3 cellular contexts compared by ENCODE assay signal in the genomic region with DNA sequence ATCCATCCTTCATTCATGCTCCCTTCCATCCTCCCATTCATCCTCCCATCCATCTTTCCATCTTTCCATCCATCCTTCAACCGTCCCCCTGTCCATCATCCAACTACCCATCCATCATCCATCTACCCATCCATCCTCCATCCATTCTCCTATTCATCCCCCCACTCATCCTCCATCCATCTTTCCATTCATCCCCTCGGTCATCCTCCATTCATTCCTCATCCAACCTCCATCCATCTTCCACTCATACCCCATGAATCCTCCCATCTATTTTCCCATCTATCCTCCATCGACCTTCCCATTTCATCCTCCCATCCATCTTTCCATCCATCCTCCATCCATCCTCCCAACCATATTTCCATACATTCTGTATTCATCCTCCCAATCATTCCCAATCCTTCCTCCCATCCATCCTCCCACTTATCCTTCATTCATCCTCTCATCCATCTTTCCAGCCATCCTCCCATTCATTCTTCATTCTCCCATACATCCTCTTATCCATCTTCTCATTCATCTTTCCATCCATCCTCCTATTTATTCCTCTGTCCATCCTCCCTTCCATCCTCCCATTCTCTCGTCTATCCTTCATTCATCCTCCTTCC.
TF ChIP-seq lines count a peak whose summit lies in the region.

No MANE protein-coding gene starts in this region.

TF ChIP-seq in HEK293, 187 proteins besides CTCF, POLR2A, EP300 and RAD21 (continues in another document):
- TF ChIP-seq ZNF416 (tag by site-specific recombination; IDR thresholded peaks at IDR 0.05) (no peak), ZNF514 (tag by site-specific recombination; IDR thresholded peaks at IDR 0.05) (no peak), ZNF701 (tag by site-specific recombination; IDR thresholded peaks at IDR 0.05) (no peak), ZNF366 (tag by site-specific recombination; conservative IDR thresholded peaks at IDR 0.05) (peak; percentile 85), AEBP2 (tag by site-specific recombination; IDR thresholded peaks at IDR 0.05; ENCODE audit: borderline replicate concordance) (0 out of 2 replicates have a peak, but pooled peaks have one; percentile 4), ZNF26 (tag by site-specific recombination; IDR thresholded peaks at IDR 0.05) (no peak), ZBTB17 (tag by site-specific recombination; IDR thresholded peaks at IDR 0.05) (peak; percentile 100), ZNF837 (tag by site-specific recombination; IDR thresholded peaks at IDR 0.05) (no peak), ZNF560 (tag by site-specific recombination; IDR thresholded peaks at IDR 0.05; ENCODE audit: borderline replicate concordance) (no peak), WT1 (tag by site-specific recombination; IDR thresholded peaks at IDR 0.05) (no peak), ZNF140 (tag by site-specific recombination; IDR thresholded peaks at IDR 0.05) (0 out of 2 replicates have a peak, but pooled peaks have one; percentile 3), ZNF221 (tag by site-specific recombination; IDR thresholded peaks at IDR 0.05; ENCODE audit: borderline replicate concordance) (no peak), ZNF501 (tag by site-specific recombination; IDR thresholded peaks at IDR 0.05) (no peak)

TF ChIP-seq in IMR-90, 13 proteins besides CTCF, POLR2A, EP300 and RAD21:
- TF ChIP-seq RCOR1 (IDR thresholded peaks at IDR 0.05; ENCODE audit: insufficient replicate concordance, low read length) (no peak), NFE2L2 (IDR thresholded peaks at IDR 0.05; ENCODE audit: low read depth, low read length) (no peak), CHD1 (IDR thresholded peaks at IDR 0.05; ENCODE audit: low read depth, low read length) (no peak), MAZ (IDR thresholded peaks at IDR 0.05; ENCODE audit: borderline replicate concordance, low read depth, low read length) (no peak), MAFK (IDR thresholded peaks at IDR 0.05; ENCODE audit: low read depth, low read length) (no peak), FOS (IDR thresholded peaks at IDR 0.05; ENCODE audit: low read depth, low read length) (no peak), CEBPB (IDR thresholded peaks at IDR 0.05; ENCODE audit: low read depth, low read length) (no peak), ELK1 (IDR thresholded peaks at IDR 0.05; ENCODE audit: borderline replicate concordance, low read depth, low read length) (no peak), RFX5 (IDR thresholded peaks at IDR 0.05; ENCODE audit: low read depth, low read length) (no peak), SMC3 (IDR thresholded peaks at IDR 0.05; ENCODE audit: low read depth, low read length) (no peak), MXI1 (IDR thresholded peaks at IDR 0.05; ENCODE audit: borderline replicate concordance, low read depth, low read length) (no peak), BHLHE40 (IDR thresholded peaks at IDR 0.05; ENCODE audit: low read depth, low read length) (no peak)
- TF ChIP-seq, protein P1, sequence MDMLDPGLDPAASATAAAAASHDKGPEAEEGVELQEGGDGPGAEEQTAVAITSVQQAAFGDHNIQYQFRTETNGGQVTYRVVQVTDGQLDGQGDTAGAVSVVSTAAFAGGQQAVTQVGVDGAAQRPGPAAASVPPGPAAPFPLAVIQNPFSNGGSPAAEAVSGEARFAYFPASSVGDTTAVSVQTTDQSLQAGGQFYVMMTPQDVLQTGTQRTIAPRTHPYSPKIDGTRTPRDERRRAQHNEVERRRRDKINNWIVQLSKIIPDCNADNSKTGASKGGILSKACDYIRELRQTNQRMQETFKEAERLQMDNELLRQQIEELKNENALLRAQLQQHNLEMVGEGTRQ (IDR thresholded peaks at IDR 0.05; ENCODE audit: low read depth, low read length) = no peak
TF ChIP-seq in IMR-90: peak in this region for 0.

TF ChIP-seq in K562, 482 proteins besides CTCF, POLR2A, EP300 and RAD21:
- TF ChIP-seq ZNF263 (CRISPR knock-in tag; IDR thresholded peaks at IDR 0.05; ENCODE audit: borderline replicate concordance) (0 out of 2 replicates have a peak, but pooled peaks have one; percentile 47), CREB1 (IDR thresholded peaks at IDR 0.05) (no peak), CREB1 (CRISPR knock-in tag; IDR thresholded peaks at IDR 0.05) (no peak)
